Comparison of ENCODE assay signal across 10 cellular contexts in the genomic region with DNA sequence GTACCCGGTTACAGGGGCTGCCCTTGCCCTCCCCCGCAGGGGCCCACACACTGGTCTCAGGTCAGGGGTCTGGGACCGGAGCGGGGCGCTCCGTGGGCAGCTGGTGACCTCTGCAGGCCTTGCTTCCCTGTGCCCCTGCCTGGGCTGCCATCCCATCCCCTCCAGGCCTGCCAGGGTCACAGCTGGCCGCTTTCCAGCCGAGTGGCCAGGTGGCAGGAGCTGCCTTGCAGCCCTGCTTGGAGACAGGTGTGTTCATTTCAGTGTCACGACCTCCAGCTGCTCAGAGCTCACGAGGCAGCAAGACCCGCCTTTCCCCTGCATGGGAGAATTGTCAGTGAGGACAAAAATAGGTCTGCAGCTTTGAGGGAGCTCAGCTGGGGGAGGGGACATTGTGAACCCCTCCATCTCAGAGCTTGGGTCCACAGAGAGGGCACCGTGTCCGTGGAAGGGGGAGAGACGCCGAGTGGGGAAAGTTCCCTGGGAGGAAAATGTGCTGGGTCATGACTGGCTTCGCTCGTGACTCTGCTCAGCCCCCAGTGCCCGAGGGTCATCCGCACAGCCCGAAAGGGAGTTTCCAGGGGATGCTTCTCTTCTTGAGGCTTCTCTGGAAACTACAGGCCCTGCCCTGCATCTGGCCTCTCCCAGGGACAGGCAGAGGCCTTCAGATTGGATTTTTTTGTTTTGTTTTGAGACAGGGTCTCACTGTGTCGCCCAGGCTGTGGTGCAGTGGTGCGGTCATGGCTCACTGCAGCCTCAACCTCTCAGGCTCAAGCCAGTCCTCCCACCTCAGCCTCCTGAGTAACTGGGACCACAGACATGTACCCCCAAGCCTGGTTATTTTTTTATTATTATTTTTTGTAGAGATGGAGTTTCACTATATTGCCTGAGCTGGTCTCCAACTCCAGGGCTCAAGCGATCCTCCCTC. TPM values are rescaled to one million over a fixed set of nuclear protein-coding genes. Genes with fewer than 3 reads are reported as not detected.
DNase-seq lines count a peak whose midpoint lies in the region; FAIRE-seq and TF ChIP-seq lines count a peak whose summit lies in the region.
"Had no signal": no experiment of that assay in that cellular context is flagged by ENCODE, and none has a peak within 500 bp of the region (broad histone marks: within the 10 kb centered on the region; RNA-seq: fewer than 3 reads in every experiment).

No MANE protein-coding gene starts in this region.

- DNase-seq in AG04450 (ENCODE audit: low read depth, low spot score) (no peak), GM12891 (ENCODE audit: insufficient read length, low spot score) (no peak), NT2/D1 (ENCODE audit: low read depth, low spot score) (no peak), DMS114 treated with DMSO at 0.1 percent for 48 hours (lab: John Stamatoyannopoulos, UW; ENCODE audit: unreplicated experiment) (no peak), lower leg skin (ENCODE audit: low spot score in 2 of 2) (no peak), T-helper 9 cell (no peak)
- no peak for DNase-seq in activated naive CD4-positive, alpha-beta T cell treated with anti-CD3 and anti-CD28 coated beads, Interleukin-2, amount 50 U/mL, for 16 hours
- DNase-seq: CD4-positive, alpha-beta T cell; stimulated activated naive CD8-positive, alpha-beta T cell treated with anti-CD3 and anti-CD28 coated beads, Interleukin-15, Interleukin-2, amounts not matched to agents 100 U/mL and 50 U/mL, for 24 hours had no signal

- POLR2A ChIA-PET in AG04450 (lab: Yijun Ruan, JAX) = no interaction called here

- FAIRE-seq in GM12891 (lab: Jason Lieb, UNC) = peak; percentile 85

- WGBS in lower leg skin, 2 donors = 84 to 85% methylated on average over 19 to 21 of the region's 23 CpGs

- H3K27ac ChIP-seq in AG04450 (ENCODE audit: low read depth, low read length) (peak overlapping the region; percentile 11), muscle layer of colon (ENCODE audit: low read depth, low read length) (peak overlapping the region; percentile 79)

- CTCF ChIA-PET in AG04450 (lab: Charles Lee) = no interaction called here

- H3K4me3 ChIP-seq in AG04450 (ENCODE audit: low read depth, low read length) (no peak overlapping the region), NT2/D1 (ENCODE audit: insufficient read length, low read depth) (no peak overlapping the region), muscle layer of colon (ENCODE audit: low read depth in 1 of 2, low read length in 2 of 2) (no peak overlapping the region), lower leg skin (ENCODE audit: low read depth, poor library complexity, severe bottlenecking) (no peak overlapping the region)

- H3K9me3 ChIP-seq in AG04450 (ENCODE audit: control insufficient read depth, insufficient read depth, low read length) (no peaks in the 10 kb centered on the region; the same call in 1 of the 2 replicates), NT2/D1 (ENCODE audit: insufficient read depth, low read length) (no peaks in the 10 kb centered on the region), muscle layer of colon (ENCODE audit: low read length) (no peaks in the 10 kb centered on the region)

- peak overlapping the region; percentile 62 for H3K9ac ChIP-seq in NT2/D1 (ENCODE audit: insufficient read length, low read depth)
- peak overlapping the region; percentile 49 for H3K9ac ChIP-seq in muscle layer of colon (ENCODE audit: low read length)

- TF ChIP-seq CTCF in AG04450 (IDR thresholded peaks at IDR 0.05; ENCODE audit: low read depth, low read length) (no peak), lower leg skin (IDR thresholded peaks at IDR 0.05) (no peak)

- no peak for TF ChIP-seq POLR2A in GM12891 (IDR thresholded peaks at IDR 0.05; ENCODE audit: low read depth, low read length)
- no peak for TF ChIP-seq POLR2A in lower leg skin (IDR thresholded peaks at IDR 0.05)

- H3K27me3 ChIP-seq in AG04450 (ENCODE audit: control insufficient read depth, insufficient read depth, low read length) = no peaks in the 10 kb centered on the region
- H3K27me3 ChIP-seq in NT2/D1 (ENCODE audit: insufficient read depth, insufficient read length) = peaks cover 5% of the 10 kb centered on the region
- H3K27me3 ChIP-seq in muscle layer of colon (ENCODE audit: control insufficient read depth in 1 of 2, insufficient read depth in 2 of 2, low read length in 2 of 2) = no peaks in the 10 kb centered on the region

- H3K36me3 ChIP-seq in NT2/D1 (ENCODE audit: insufficient read depth, insufficient read length, low read length) (peaks cover 3% of the 10 kb centered on the region), muscle layer of colon (ENCODE audit: insufficient read depth, low read length) (no peaks in the 10 kb centered on the region)

- intact Hi-C loops in lower leg skin (cut with DNase I; ENCODE audit: low total_unique reads) = no loop called here

- peaks cover 64% of the 10 kb centered on the region for H3K4me1 ChIP-seq in NT2/D1 (ENCODE audit: insufficient read depth, insufficient read length)
- H3K4me1 ChIP-seq in muscle layer of colon (ENCODE audit: insufficient read depth, low read length) = peaks cover 76% of the 10 kb centered on the region

TF ChIP-seq in GM12891, 5 proteins besides CTCF, POLR2A, EP300 and RAD21:
- no peak for TF ChIP-seq POU2F2 (IDR thresholded peaks at IDR 0.05; ENCODE audit: low read depth, low read length)
- no peak for TF ChIP-seq PAX5 (IDR thresholded peaks at IDR 0.05; ENCODE audit: insufficient read depth, low read length, severe bottlenecking)
- no peak for TF ChIP-seq SPI1 (IDR thresholded peaks at IDR 0.05; ENCODE audit: low read depth, low read length)
- TF ChIP-seq TAF1 (IDR thresholded peaks at IDR 0.05; ENCODE audit: low read depth, low read length) = no peak
- no peak for TF ChIP-seq POLR2AphosphoS5 (IDR thresholded peaks at IDR 0.05; ENCODE audit: low read depth, low read length)

RNA-seq across cellular contexts. Expression of gene GSE1, which starts 10.0 kb away (rescaled TPM):
- polyA plus RNA-seq in AG04450 (2011; rRNA removed) = 18.2 and 21.0 TPM in 2 replicates
- 23.7 and 24.1 TPM in 2 replicates for polyA minus RNA-seq in AG04450 (2011; rRNA and poly(A)+ RNA removed)
- 18.7 TPM for polyA plus RNA-seq in GM12891 (2012; ENCODE audit: low read depth, missing spikeins)
- total RNA-seq in lower leg skin = 100 to 1,000 TPM in 1 of 4 donors, 10 to 100 TPM in 3; 62.9 to 113 (median 69.9) TPM
